In the genomic region with DNA sequence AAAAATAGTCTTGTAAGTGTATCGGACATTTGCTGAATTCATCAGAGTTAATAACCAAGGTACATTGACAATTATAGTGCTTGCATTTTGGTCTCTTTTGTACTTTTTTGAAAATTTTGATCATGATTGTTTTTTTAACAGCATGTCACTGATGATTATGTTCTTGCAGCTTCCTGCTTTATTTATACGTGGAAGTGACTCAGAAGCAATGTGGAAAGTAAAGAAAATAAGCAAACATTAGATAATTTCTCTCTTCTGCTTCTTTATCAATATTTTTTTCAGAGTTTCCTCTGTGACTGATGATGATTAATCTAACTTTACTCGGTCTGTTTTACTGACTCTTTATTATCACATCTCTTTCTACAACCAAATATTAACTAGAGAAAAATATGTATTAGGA, we compare ENCODE assay signal across 1 cellular context.
TF ChIP-seq lines count a peak whose summit lies in the region.

No MANE protein-coding gene starts in this region.

TF ChIP-seq in K562, 482 proteins besides CTCF, POLR2A, EP300 and RAD21 (continued from another document):
- TF ChIP-seq, protein P1, sequence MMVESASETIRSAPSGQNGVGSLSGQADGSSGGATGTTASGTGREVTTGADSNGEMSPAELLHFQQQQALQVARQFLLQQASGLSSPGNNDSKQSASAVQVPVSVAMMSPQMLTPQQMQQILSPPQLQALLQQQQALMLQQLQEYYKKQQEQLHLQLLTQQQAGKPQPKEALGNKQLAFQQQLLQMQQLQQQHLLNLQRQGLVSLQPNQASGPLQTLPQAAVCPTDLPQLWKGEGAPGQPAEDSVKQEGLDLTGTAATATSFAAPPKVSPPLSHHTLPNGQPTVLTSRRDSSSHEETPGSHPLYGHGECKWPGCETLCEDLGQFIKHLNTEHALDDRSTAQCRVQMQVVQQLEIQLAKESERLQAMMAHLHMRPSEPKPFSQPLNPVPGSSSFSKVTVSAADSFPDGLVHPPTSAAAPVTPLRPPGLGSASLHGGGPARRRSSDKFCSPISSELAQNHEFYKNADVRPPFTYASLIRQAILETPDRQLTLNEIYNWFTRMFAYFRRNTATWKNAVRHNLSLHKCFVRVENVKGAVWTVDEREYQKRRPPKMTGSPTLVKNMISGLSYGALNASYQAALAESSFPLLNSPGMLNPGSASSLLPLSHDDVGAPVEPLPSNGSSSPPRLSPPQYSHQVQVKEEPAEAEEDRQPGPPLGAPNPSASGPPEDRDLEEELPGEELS (CRISPR knock-in tag; IDR thresholded peaks at IDR 0.05; ENCODE audit: borderline replicate concordance) = no peak
- no peak for TF ChIP-seq ETV1 (tag; conservative IDR thresholded peaks at IDR 0.05; ENCODE audit: low read depth)
- no peak for TF ChIP-seq PTBP1 (IDR thresholded peaks at IDR 0.05; ENCODE audit: low read depth, low read length)
- TF ChIP-seq, protein P2, sequence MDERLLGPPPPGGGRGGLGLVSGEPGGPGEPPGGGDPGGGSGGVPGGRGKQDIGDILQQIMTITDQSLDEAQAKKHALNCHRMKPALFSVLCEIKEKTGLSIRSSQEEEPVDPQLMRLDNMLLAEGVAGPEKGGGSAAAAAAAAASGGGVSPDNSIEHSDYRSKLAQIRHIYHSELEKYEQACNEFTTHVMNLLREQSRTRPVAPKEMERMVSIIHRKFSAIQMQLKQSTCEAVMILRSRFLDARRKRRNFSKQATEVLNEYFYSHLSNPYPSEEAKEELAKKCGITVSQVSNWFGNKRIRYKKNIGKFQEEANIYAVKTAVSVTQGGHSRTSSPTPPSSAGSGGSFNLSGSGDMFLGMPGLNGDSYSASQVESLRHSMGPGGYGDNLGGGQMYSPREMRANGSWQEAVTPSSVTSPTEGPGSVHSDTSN (CRISPR knock-in tag; IDR thresholded peaks at IDR 0.05; ENCODE audit: low read depth) = no peak
- TF ChIP-seq, protein P2 (tag; conservative IDR thresholded peaks at IDR 0.05; ENCODE audit: low read depth) = no peak
- TF ChIP-seq ZNF212 (CRISPR knock-in tag; IDR thresholded peaks at IDR 0.05) = no peak
- no peak for TF ChIP-seq ILK (tag; IDR thresholded peaks at IDR 0.05; ENCODE audit: borderline replicate concordance, low read depth)
- no peak for TF ChIP-seq GABPB2 (CRISPR knock-in tag; conservative IDR thresholded peaks at IDR 0.05)
- TF ChIP-seq, protein P3, sequence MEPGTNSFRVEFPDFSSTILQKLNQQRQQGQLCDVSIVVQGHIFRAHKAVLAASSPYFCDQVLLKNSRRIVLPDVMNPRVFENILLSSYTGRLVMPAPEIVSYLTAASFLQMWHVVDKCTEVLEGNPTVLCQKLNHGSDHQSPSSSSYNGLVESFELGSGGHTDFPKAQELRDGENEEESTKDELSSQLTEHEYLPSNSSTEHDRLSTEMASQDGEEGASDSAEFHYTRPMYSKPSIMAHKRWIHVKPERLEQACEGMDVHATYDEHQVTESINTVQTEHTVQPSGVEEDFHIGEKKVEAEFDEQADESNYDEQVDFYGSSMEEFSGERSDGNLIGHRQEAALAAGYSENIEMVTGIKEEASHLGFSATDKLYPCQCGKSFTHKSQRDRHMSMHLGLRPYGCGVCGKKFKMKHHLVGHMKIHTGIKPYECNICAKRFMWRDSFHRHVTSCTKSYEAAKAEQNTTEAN (CRISPR knock-in tag; IDR thresholded peaks at IDR 0.05) = no peak
- TF ChIP-seq CREBBP (IDR thresholded peaks at IDR 0.05; ENCODE audit: low read depth, low read length) = no peak
- no peak for TF ChIP-seq PML (IDR thresholded peaks at IDR 0.05; ENCODE audit: low read length)
- TF ChIP-seq ZNF184 (CRISPR knock-in tag; IDR thresholded peaks at IDR 0.05) = no peak
